23 cellular contexts compared by ENCODE assay signal in the genomic region with DNA sequence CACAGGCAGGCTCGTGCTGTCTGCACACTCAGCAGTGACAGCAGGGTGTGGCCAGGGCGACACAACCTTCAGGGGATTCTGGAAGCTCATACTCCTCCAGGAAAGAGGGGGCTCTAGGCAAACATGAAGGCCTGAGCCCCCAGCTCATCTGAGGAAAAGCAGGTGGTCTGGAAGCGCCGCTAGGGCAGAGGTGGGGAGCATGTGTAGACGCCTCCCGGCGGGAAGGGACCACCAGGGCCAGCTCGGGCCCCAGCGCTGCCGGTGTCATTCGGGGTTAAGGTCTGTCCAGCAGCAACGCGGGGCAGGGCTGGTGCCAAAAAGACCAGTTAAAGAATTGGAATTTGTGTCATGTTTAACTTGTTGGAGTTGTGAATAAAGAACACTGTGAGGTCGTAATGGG.
"Had no signal": no experiment of that assay in that cellular context is flagged by ENCODE, and none has a peak within 500 bp of the region (broad histone marks: within the 10 kb centered on the region; RNA-seq: fewer than 3 reads in every experiment).

No MANE protein-coding gene starts in this region.

- H3K9me3 Mint-ChIP-seq: activated CD4-positive, alpha-beta memory T cell treated with anti-CD3 and anti-CD28 coated beads, Interleukin-2, amount 10 ng/mL, durations not matched to agents 7 days and 5 days; activated T-cell treated with anti-CD3 and anti-CD28 coated beads, Interleukin-2, amount 50 U/mL, for 24 hours had no signal

- H3K27ac ChIP-seq: body of pancreas, coronary artery, gastrocnemius medialis, heart left ventricle, left ventricle myocardium inferior, skin epidermis, thyroid gland, WERI-Rb-1 had no signal

- H3K27me3 ChIP-seq: body of pancreas, gastrocnemius medialis, heart left ventricle, thyroid gland had no signal

- H3K4me1 ChIP-seq: left ventricle myocardium inferior, thyroid gland had no signal

- H3K4me3 Mint-ChIP-seq: activated CD4-positive, alpha-beta memory T cell treated with anti-CD3 and anti-CD28 coated beads, Interleukin-2, amount 10 ng/mL, durations not matched to agents 7 days and 5 days; activated CD4-positive, alpha-beta T cell treated with anti-CD3 and anti-CD28 coated beads for 36 hours; activated naive CD8-positive, alpha-beta T cell; activated T-cell treated with anti-CD3 and anti-CD28 coated beads, Interleukin-2, amount 50 U/mL, for 24 hours; nephron had no signal

- H3K4me1 Mint-ChIP-seq: nephron had no signal

- ATAC-seq: activated CD4-positive, alpha-beta T cell treated with anti-CD3 and anti-CD28 coated beads for 36 hours; body of pancreas; gastrocnemius medialis; heart left ventricle; right cardiac atrium had no signal

- H3K27ac Mint-ChIP-seq: activated CD4-positive, alpha-beta memory T cell treated with anti-CD3 and anti-CD28 coated beads, Interleukin-2, amount 10 ng/mL, durations not matched to agents 7 days and 5 days; activated CD4-positive, alpha-beta T cell treated with anti-CD3 and anti-CD28 coated beads for 36 hours; nephron had no signal

- H3K27me3 Mint-ChIP-seq: activated CD4-positive, alpha-beta memory T cell treated with anti-CD3 and anti-CD28 coated beads, Interleukin-2, amount 10 ng/mL, durations not matched to agents 7 days and 5 days; activated CD4-positive, alpha-beta T cell treated with anti-CD3 and anti-CD28 coated beads for 36 hours; activated naive CD8-positive, alpha-beta T cell; activated T-cell treated with anti-CD3 and anti-CD28 coated beads, Interleukin-2, amount 50 U/mL, for 24 hours had no signal

- H3K9me3 ChIP-seq: body of pancreas, gastrocnemius medialis, heart left ventricle, left ventricle myocardium inferior, thyroid gland had no signal

- DNase-seq: activated CD4-positive, alpha-beta memory T cell treated with anti-CD3 and anti-CD28 coated beads, Interleukin-2, amount 10 ng/mL, durations not matched to agents 7 days and 5 days; activated CD4-positive, alpha-beta T cell treated with anti-CD3 and anti-CD28 coated beads for 36 hours; activated effector memory CD4-positive, alpha-beta T cell treated with Interleukin-2 at 50 U/mL for 16 hours; activated T-cell treated with anti-CD3 and anti-CD28 coated beads, Interleukin-2, amount 50 U/mL, for 24 hours; amygdala; body of pancreas; central memory CD4-positive, alpha-beta T cell; gastrocnemius medialis; heart left ventricle; left ventricle myocardium inferior; mammary epithelial cell; midbrain; occipital lobe; stimulated activated CD4-positive, alpha-beta T cell treated with anti-CD3 and anti-CD28 coated beads, Interleukin-15, amount 100 ng/mL, for 24 hours; stimulated activated CD4-positive, alpha-beta T cell treated with anti-CD3 and anti-CD28 coated beads, Interleukin-2, amount 100 ng/mL, for 48 hours; SW 1271; thyroid gland; WERI-Rb-1 had no signal

- H3K4me3 ChIP-seq: body of pancreas, coronary artery, gastrocnemius medialis, heart left ventricle, left ventricle myocardium inferior, skin epidermis, thyroid gland had no signal
